In the genomic region with DNA sequence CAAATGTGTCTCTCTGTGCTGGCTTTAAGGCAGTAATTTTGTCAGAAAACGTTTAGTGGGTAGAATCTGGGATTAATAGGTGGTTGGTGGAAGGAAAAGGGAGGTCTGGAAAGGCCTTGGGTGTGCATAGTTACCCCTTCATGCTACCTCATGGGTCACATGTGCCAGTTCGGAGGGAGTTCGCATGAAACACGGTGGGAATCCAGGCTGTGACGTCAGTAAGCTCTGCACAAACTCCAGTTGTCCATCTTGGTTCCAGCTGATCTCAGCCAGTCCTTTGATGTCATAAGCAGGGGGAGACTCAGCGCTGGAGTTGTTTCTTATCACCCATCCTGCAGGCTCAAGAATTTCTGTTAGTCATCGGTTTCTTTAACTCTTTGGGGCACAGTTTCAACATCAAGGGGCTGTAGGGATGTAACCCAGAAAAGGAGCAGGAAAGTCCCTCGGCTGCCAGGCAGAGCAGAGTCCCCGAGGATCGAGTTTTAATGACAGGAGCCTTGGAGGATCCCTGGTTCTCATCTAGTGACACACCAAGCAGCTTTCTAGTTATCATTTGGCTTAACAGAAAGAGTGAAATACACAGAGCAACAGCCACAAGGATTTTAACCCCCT, we compare ENCODE assay signal across 14 cellular contexts. TPM values are rescaled to one million over a fixed set of nuclear protein-coding genes. Genes with fewer than 3 reads are reported as not detected.
DNase-seq lines count a peak whose midpoint lies in the region; ATAC-seq, FAIRE-seq and TF ChIP-seq lines count a peak whose summit lies in the region.
"Had no signal": no experiment of that assay in that cellular context is flagged by ENCODE, and none has a peak within 500 bp of the region (broad histone marks: within the 10 kb centered on the region; RNA-seq: fewer than 3 reads in every experiment).

No MANE protein-coding gene starts in this region.

- DNase-seq in right atrium auricular region (ENCODE audit: low spot score) (peak; percentile 77), left ventricle myocardium superior (no peak), astrocyte of the spinal cord (ENCODE audit: low read depth, low spot score) (peak; percentile 91), HepG2 (ENCODE audit: low spot score) (peak; percentile 10)
- DNase-seq in activated naive CD8-positive, alpha-beta T cell treated with anti-CD3 and anti-CD28 coated beads for 36 hours = no peak
- DNase-seq in activated CD8-positive, alpha-beta memory T cell treated with anti-CD3 and anti-CD28 coated beads, Interleukin-2, amount 50 U/mL, for 4 hours = no peak
- DNase-seq: activated naive CD4-positive, alpha-beta T cell treated with anti-CD3 and anti-CD28 coated beads for 36 hours; hippocampal formation; NCI-H774 had no signal

- TF ChIP-seq POLR2A in HepG2 (IDR thresholded peaks at IDR 0.05; ENCODE audit: insufficient read depth in 1 of 2, low read depth in 2 of 2, low read length in 2 of 2) = no peak

- H3K4me1 Mint-ChIP-seq in activated naive CD8-positive, alpha-beta T cell treated with anti-CD3 and anti-CD28 coated beads for 36 hours = no peaks in the 10 kb centered on the region
- H3K4me1 Mint-ChIP-seq: WTC11 had no signal

- no TSS peak for BruUV-seq in HepG2 (replicated peaks; lab: Mats Ljungman, UMichigan)

- H4K20me1 ChIP-seq in HepG2 (ENCODE audit: insufficient read depth, low read length) = no peaks in the 10 kb centered on the region
- H4K20me1 ChIP-seq: BLaER1 had no signal

- no peak overlapping the region for H3K4me2 ChIP-seq in HepG2 (ENCODE audit: low read depth, low read length)
- H3K4me2 ChIP-seq: BLaER1 had no signal

- no peaks in the 10 kb centered on the region for H3K27me3 ChIP-seq in right atrium auricular region
- H3K27me3 ChIP-seq in HepG2 (ENCODE audit: control insufficient read depth in 1 of 2, insufficient read depth in 2 of 2, low read length in 2 of 2) = peaks cover 12 to 54% of the 10 kb centered on the region in 2 experiments
- H3K27me3 ChIP-seq: BLaER1 had no signal

- H3K36me3 ChIP-seq in right atrium auricular region = no peaks in the 10 kb centered on the region
- no peaks in the 10 kb centered on the region for H3K36me3 ChIP-seq in HepG2 (replicated peaks in 1 of 2; ENCODE audit: control insufficient read depth in 1 of 2, insufficient read depth in 2 of 2, low read length in 2 of 2)
- H3K36me3 ChIP-seq: BLaER1 had no signal

- no peak overlapping the region for H3K4me3 Mint-ChIP-seq in activated naive CD8-positive, alpha-beta T cell treated with anti-CD3 and anti-CD28 coated beads for 36 hours
- H3K4me3 Mint-ChIP-seq: activated naive CD4-positive, alpha-beta T cell treated with anti-CD3 and anti-CD28 coated beads for 36 hours; WTC11 had no signal

- no peak for FAIRE-seq in HepG2 (lab: Jason Lieb, UNC)

- no peak overlapping the region for H2AFZ ChIP-seq in HepG2 (ENCODE audit: low read length)
- H2AFZ ChIP-seq: parathyroid adenoma had no signal

- in situ Hi-C loops in astrocyte of the spinal cord (cut with HindIII; ENCODE audit: low sequenced_read_pairs) = no loop called here
- in situ Hi-C loops in HepG2 (cut with HindIII; ENCODE audit: extremely low pct_ligation_motif_present, low pct_unique_long_range_greater_than_20kb) = no loop called here

- H3K4me3 ChIP-seq in right atrium auricular region (no peak overlapping the region), astrocyte of the spinal cord (ENCODE audit: low read depth, low read length) (no peak overlapping the region), HepG2 (replicated peaks in 1 of 3; ENCODE audit: insufficient read depth in 1 of 3, low read depth in 2 of 3, low read length in 3 of 3) (no peak overlapping the region)
- H3K4me3 ChIP-seq: BLaER1 had no signal

- H3K9me3 ChIP-seq in right atrium auricular region (peaks cover 0 to 19% of the 10 kb centered on the region in 2 donors), HepG2 (ENCODE audit: low read length) (no peaks in the 10 kb centered on the region)

- H3K79me2 ChIP-seq in HepG2 (ENCODE audit: insufficient read depth, low read length) = no peaks in the 10 kb centered on the region
- H3K79me2 ChIP-seq: parathyroid adenoma had no signal

- H3K27ac ChIP-seq in right atrium auricular region (no peak overlapping the region), HepG2 (ENCODE audit: extremely low read length, insufficient read depth, low read length) (no peak overlapping the region)
- H3K27ac ChIP-seq: BLaER1, parathyroid adenoma had no signal

- H3K4me1 ChIP-seq in right atrium auricular region = peaks cover 0 to 11% of the 10 kb centered on the region in 2 donors
- H3K4me1 ChIP-seq in HepG2 (ENCODE audit: insufficient read depth, low read length) = peaks cover 29% of the 10 kb centered on the region
- H3K4me1 ChIP-seq: BLaER1 had no signal

- H3K36me3 Mint-ChIP-seq in activated naive CD8-positive, alpha-beta T cell treated with anti-CD3 and anti-CD28 coated beads for 36 hours = no peaks in the 10 kb centered on the region
- H3K36me3 Mint-ChIP-seq: WTC11 had no signal

- no peak overlapping the region for H3K9ac ChIP-seq in HepG2 (ENCODE audit: insufficient read depth, low read depth, low read length)
- H3K9ac ChIP-seq: BLaER1, parathyroid adenoma had no signal

- CTCF ChIA-PET in HepG2 (lab: Yijun Ruan, JAX; ENCODE audit: low intra/inter-chr PET ratio, low total read pairs) = no interaction called here

- intact Hi-C loops in left ventricle myocardium superior (cut with micrococcal nuclease) (no loop called here), HepG2 (cut with micrococcal nuclease; ENCODE audit: unreplicated experiment) (no loop called here)

- WGBS in HepG2 (ENCODE audit: low lambda C conversion rate) = 2% methylated on average over 9 of the region's 10 CpGs

- TF ChIP-seq CTCF in right atrium auricular region (IDR thresholded peaks at IDR 0.05) (no peak), astrocyte of the spinal cord (IDR thresholded peaks at IDR 0.05; ENCODE audit: low read depth, low read length) (no peak), HepG2 (CRISPR knock-in tag; IDR thresholded peaks at IDR 0.05) (no peak)

- ATAC-seq in left ventricle myocardium superior = no peak
- ATAC-seq in HepG2 = no peak
- ATAC-seq in HG02678 (IDR thresholded peaks at IDR 0.05; ENCODE audit: unreplicated experiment) = no peak
- no peak for ATAC-seq in HG02763 (IDR thresholded peaks at IDR 0.05; ENCODE audit: unreplicated experiment)
- ATAC-seq: WTC11 had no signal

- no peaks in the 10 kb centered on the region for H3K27me3 Mint-ChIP-seq in activated naive CD8-positive, alpha-beta T cell treated with anti-CD3 and anti-CD28 coated beads for 36 hours

- TF ChIP-seq EP300 in HepG2 (IDR thresholded peaks at IDR 0.05; ENCODE audit: low read depth in 2 of 2, low read length in 2 of 2) (no peak), HepG2 (CRISPR knock-in tag; IDR thresholded peaks at IDR 0.05; ENCODE audit: borderline replicate concordance) (no peak)

- no peak overlapping the region for H3K27ac Mint-ChIP-seq in activated naive CD8-positive, alpha-beta T cell treated with anti-CD3 and anti-CD28 coated beads for 36 hours
- H3K27ac Mint-ChIP-seq: activated naive CD4-positive, alpha-beta T cell treated with anti-CD3 and anti-CD28 coated beads for 36 hours; WTC11 had no signal

- no peak for TF ChIP-seq RAD21 in HepG2 (CRISPR knock-in tag; IDR thresholded peaks at IDR 0.05)

- POLR2A ChIA-PET in HepG2 (lab: Yijun Ruan, JAX) = no interaction called here

- peaks cover 3% of the 10 kb centered on the region for H3K9me3 Mint-ChIP-seq in activated naive CD8-positive, alpha-beta T cell treated with anti-CD3 and anti-CD28 coated beads for 36 hours

RNA-seq across cellular contexts. Expression of a gene that starts 28.9 kb away (rescaled TPM):
- total RNA-seq in right atrium auricular region = 1 to 10 TPM in 1 of 2 donors, under 1 TPM in 1; 0.43 to 1.1 TPM
- total RNA-seq in left ventricle myocardium superior = 0.22 TPM
- total RNA-seq in HepG2 (2016; rRNA removed; fragmentation: Illumina TruSeq; extraction: Trizol) = 0.11 TPM in 1 of 2 replicates, not detected in the other
- not detected in 2 replicates for total RNA-seq in HepG2 (2016; cell fraction: cytosol; rRNA removed; fragmentation: Illumina TruSeq; extraction: Trizol; ENCODE audit: low read depth)
- 0.17 TPM in 1 of 2 replicates, not detected in the other for total RNA-seq in HepG2 (2016; cell fraction: insoluble cytoplasmic fraction; rRNA removed; fragmentation: Illumina TruSeq; extraction: Trizol)
- not detected in 2 replicates for total RNA-seq in HepG2 (2016; cell fraction: membrane; rRNA removed; fragmentation: Illumina TruSeq; extraction: Trizol)
- total RNA-seq in HepG2 (2016; cell fraction: nucleus; rRNA removed; fragmentation: Illumina TruSeq; extraction: Trizol) = 0.12 and 0.28 TPM in 2 replicates
- 0.12 and 0.31 TPM in 2 replicates for polyA plus RNA-seq in HepG2 (2011; rRNA removed)
- polyA plus RNA-seq in HepG2 (2011; cell fraction: cytosol; rRNA removed) = 0.05 and 0.09 TPM in 2 replicates
- polyA plus RNA-seq in HepG2 (2011; cell fraction: nucleus; rRNA removed) = 0.47 and 1.1 TPM in 2 replicates
- 0.29 and 0.46 TPM in 2 replicates for polyA plus RNA-seq in HepG2 (2012)
- not detected in 2 replicates for polyA plus RNA-seq in HepG2 (2016; cell fraction: cytosol; fragmentation: Illumina TruSeq; extraction: Trizol; ENCODE audit: low read depth)
- not detected in 2 replicates for polyA plus RNA-seq in HepG2 (2016; cell fraction: insoluble cytoplasmic fraction; fragmentation: Illumina TruSeq; extraction: Trizol; ENCODE audit: low read depth)
- 0.08 TPM in 1 of 2 replicates, not detected in the other for polyA plus RNA-seq in HepG2 (2016; cell fraction: membrane; fragmentation: Illumina TruSeq; extraction: Trizol; ENCODE audit: low read depth)
- polyA plus RNA-seq in HepG2 (2016; cell fraction: nucleus; fragmentation: Illumina TruSeq; extraction: Trizol; ENCODE audit: insufficient read depth, low read depth) = not detected in 2 replicates
- not detected in 2 replicates for polyA minus RNA-seq in HepG2 (2011; rRNA and poly(A)+ RNA removed; ENCODE audit: low replicate concordance)
- polyA minus RNA-seq in HepG2 (2011; cell fraction: cytosol; rRNA and poly(A)+ RNA removed) = not detected in 2 replicates
- polyA minus RNA-seq in HepG2 (2011; cell fraction: nucleus; rRNA and poly(A)+ RNA removed) = 0.39 TPM in 1 of 2 replicates, not detected in the other
- total RNA-seq in activated naive CD8-positive, alpha-beta T cell treated with anti-CD3 and anti-CD28 coated beads for 36 hours = under 1 TPM; 0.14 to 0.23 TPM
- total RNA-seq: activated naive CD4-positive, alpha-beta T cell treated with anti-CD3 and anti-CD28 coated beads for 36 hours; WTC11 had no signal

RNA-seq across cellular contexts. Expression of a gene that starts 33.4 kb away (rescaled TPM):
- total RNA-seq in right atrium auricular region (under 1 TPM in 1 of 2 donors, not detected in 1; 0.71 TPM), left ventricle myocardium superior (0.10 TPM), HepG2 (2016; rRNA removed; fragmentation: Illumina TruSeq; extraction: Trizol) (not detected in 2 replicates)
- total RNA-seq in HepG2 (2016; cell fraction: cytosol; rRNA removed; fragmentation: Illumina TruSeq; extraction: Trizol; ENCODE audit: low read depth) = not detected in 2 replicates
- not detected in 2 replicates for total RNA-seq in HepG2 (2016; cell fraction: insoluble cytoplasmic fraction; rRNA removed; fragmentation: Illumina TruSeq; extraction: Trizol)
- total RNA-seq in HepG2 (2016; cell fraction: membrane; rRNA removed; fragmentation: Illumina TruSeq; extraction: Trizol) = not detected in 2 replicates
- not detected in 2 replicates for total RNA-seq in HepG2 (2016; cell fraction: nucleus; rRNA removed; fragmentation: Illumina TruSeq; extraction: Trizol)
- not detected in 2 replicates for polyA plus RNA-seq in HepG2 (2011; rRNA removed)
- polyA plus RNA-seq in HepG2 (2011; cell fraction: cytosol; rRNA removed) = not detected in 2 replicates
- polyA plus RNA-seq in HepG2 (2011; cell fraction: nucleus; rRNA removed) = not detected in 2 replicates
- not detected in 2 replicates for polyA plus RNA-seq in HepG2 (2012)
- polyA plus RNA-seq in HepG2 (2016; cell fraction: cytosol; fragmentation: Illumina TruSeq; extraction: Trizol; ENCODE audit: low read depth) = not detected in 2 replicates
- polyA plus RNA-seq in HepG2 (2016; cell fraction: insoluble cytoplasmic fraction; fragmentation: Illumina TruSeq; extraction: Trizol; ENCODE audit: low read depth) = not detected in 2 replicates
- not detected in 2 replicates for polyA plus RNA-seq in HepG2 (2016; cell fraction: membrane; fragmentation: Illumina TruSeq; extraction: Trizol; ENCODE audit: low read depth)
- polyA plus RNA-seq in HepG2 (2016; cell fraction: nucleus; fragmentation: Illumina TruSeq; extraction: Trizol; ENCODE audit: insufficient read depth, low read depth) = not detected in 2 replicates
- not detected in 2 replicates for polyA minus RNA-seq in HepG2 (2011; rRNA and poly(A)+ RNA removed; ENCODE audit: low replicate concordance)
- polyA minus RNA-seq in HepG2 (2011; cell fraction: cytosol; rRNA and poly(A)+ RNA removed) = not detected in 2 replicates
- polyA minus RNA-seq in HepG2 (2011; cell fraction: nucleus; rRNA and poly(A)+ RNA removed) = not detected in 2 replicates
- total RNA-seq in activated naive CD8-positive, alpha-beta T cell treated with anti-CD3 and anti-CD28 coated beads for 36 hours = 1 to 10 TPM; 1.5 to 2.1 TPM

RNA-seq across cellular contexts. Expression of a gene that starts 51.9 kb away (rescaled TPM):
- 1 to 10 TPM in 1 of 2 donors, under 1 TPM in 1; 0.67 to 1.7 TPM for total RNA-seq in right atrium auricular region
- total RNA-seq in left ventricle myocardium superior = 0.40 TPM
- total RNA-seq in HepG2 (2016; rRNA removed; fragmentation: Illumina TruSeq; extraction: Trizol) = 0.15 and 0.58 TPM in 2 replicates
- 0.20 and 0.35 TPM in 2 replicates for total RNA-seq in HepG2 (2016; cell fraction: cytosol; rRNA removed; fragmentation: Illumina TruSeq; extraction: Trizol; ENCODE audit: low read depth)
- 0.19 TPM in 2 replicates for total RNA-seq in HepG2 (2016; cell fraction: insoluble cytoplasmic fraction; rRNA removed; fragmentation: Illumina TruSeq; extraction: Trizol)
- total RNA-seq in HepG2 (2016; cell fraction: membrane; rRNA removed; fragmentation: Illumina TruSeq; extraction: Trizol) = 1.1 and 1.4 TPM in 2 replicates
- 0.47 and 0.56 TPM in 2 replicates for total RNA-seq in HepG2 (2016; cell fraction: nucleus; rRNA removed; fragmentation: Illumina TruSeq; extraction: Trizol)
- polyA plus RNA-seq in HepG2 (2011; rRNA removed) = 1.1 TPM in 2 replicates
- 0.99 and 1.7 TPM in 2 replicates for polyA plus RNA-seq in HepG2 (2011; cell fraction: cytosol; rRNA removed)
- 2.5 and 4.2 TPM in 2 replicates for polyA plus RNA-seq in HepG2 (2011; cell fraction: nucleus; rRNA removed)
- 1.6 and 3.8 TPM in 2 replicates for polyA plus RNA-seq in HepG2 (2012)
- 1.3 and 1.4 TPM in 2 replicates for polyA plus RNA-seq in HepG2 (2016; cell fraction: cytosol; fragmentation: Illumina TruSeq; extraction: Trizol; ENCODE audit: low read depth)
- polyA plus RNA-seq in HepG2 (2016; cell fraction: insoluble cytoplasmic fraction; fragmentation: Illumina TruSeq; extraction: Trizol; ENCODE audit: low read depth) = 1.1 and 1.4 TPM in 2 replicates
- 2.9 and 3.6 TPM in 2 replicates for polyA plus RNA-seq in HepG2 (2016; cell fraction: membrane; fragmentation: Illumina TruSeq; extraction: Trizol; ENCODE audit: low read depth)
- 2.0 and 2.3 TPM in 2 replicates for polyA plus RNA-seq in HepG2 (2016; cell fraction: nucleus; fragmentation: Illumina TruSeq; extraction: Trizol; ENCODE audit: insufficient read depth, low read depth)
- polyA minus RNA-seq in HepG2 (2011; rRNA and poly(A)+ RNA removed; ENCODE audit: low replicate concordance) = 0.78 and 0.84 TPM in 2 replicates
- 0.30 and 0.79 TPM in 2 replicates for polyA minus RNA-seq in HepG2 (2011; cell fraction: cytosol; rRNA and poly(A)+ RNA removed)
- polyA minus RNA-seq in HepG2 (2011; cell fraction: nucleus; rRNA and poly(A)+ RNA removed) = 0.37 and 0.39 TPM in 2 replicates
- total RNA-seq in activated naive CD8-positive, alpha-beta T cell treated with anti-CD3 and anti-CD28 coated beads for 36 hours = 1 to 10 TPM in 1 of 2 experiments, under 1 TPM in 1; 0.66 to 1.0 TPM

Comparison
In these comparisons a context has a peak if more than half of its experiments do, and no peak if none do; other contexts are left out.
1. DNase-seq: peak in right atrium auricular region (single experiment), astrocyte of the spinal cord (single experiment) and HepG2 (single experiment); none in left ventricle myocardium superior (single experiment), activated naive CD8-positive, alpha-beta T cell treated with anti-CD3 and anti-CD28 coated beads for 36 hours (single experiment) and activated CD8-positive, alpha-beta memory T cell treated with anti-CD3 and anti-CD28 coated beads, Interleukin-2, amount 50 U/mL, for 4 hours (single experiment).